In genomic region chr3:82467051-82467450, GRCh38 we compare ENCODE assay signal across 27 cellular contexts.
"Had no signal": no experiment of that assay in that cellular context is flagged by ENCODE, and none has a peak within 500 bp of the region (broad histone marks: within the 10 kb centered on the region; RNA-seq: fewer than 3 reads in every experiment).

No MANE protein-coding gene starts in this region.

- DNase-seq: natural killer cell; occipital lobe; ovary; posterior cingulate gyrus; psoas muscle; right cardiac atrium; right lobe of liver; sigmoid colon; small intestine; stimulated activated CD4-positive, alpha-beta T cell treated with anti-CD3 and anti-CD28 coated beads, Interleukin-15, amount 100 ng/mL, for 24 hours; stimulated activated CD4-positive, alpha-beta T cell treated with anti-CD3 and anti-CD28 coated beads, Interleukin-2, amount 100 ng/mL, for 24 hours; stimulated activated CD4-positive, alpha-beta T cell treated with anti-CD3 and anti-CD28 coated beads, Interleukin-2, amount 100 ng/mL, for 48 hours; stimulated activated CD4-positive, alpha-beta T cell treated with anti-CD3 and anti-CD28 coated beads, Interleukin-4, amount 100 ng/mL, for 24 hours; stimulated activated naive B cell treated with anti-CD40 and anti-IgM and Interleukin-4, amounts not matched to agents 10 μg/mL and 1 μg/mL and 100 μg/mL, for 72 hours; stimulated activated naive CD4-positive, alpha-beta T cell treated with Interleukin-2 at 50 U/mL for 16 hours; stomach; tibial artery; transverse colon; upper lobe of right lung; uterus had no signal

- H3K4me2 ChIP-seq: neural progenitor cell had no signal

- H3K36me3 ChIP-seq: neural progenitor cell, ovary, right lobe of liver, sigmoid colon, stomach, tibial artery, transverse colon, upper lobe of right lung, uterus had no signal

- H3K27me3 ChIP-seq: neural progenitor cell, ovary, right lobe of liver, sigmoid colon, stomach, tibial artery, transverse colon, upper lobe of right lung, uterus had no signal

- H3K36me3 Mint-ChIP-seq: natural killer cell; neural progenitor cell; stimulated activated effector memory CD8-positive, alpha-beta T cell treated with anti-CD3 and anti-CD28 coated beads, Interleukin-12 subunit alpha, Interleukin-12 subunit beta, amount 100 ng/mL, for 72 hours; stimulated activated naive B cell treated with anti-CD40 and anti-IgM and Interleukin-4, amounts not matched to agents 10 μg/mL and 1 μg/mL and 100 μg/mL, for 72 hours; type B pancreatic cell had no signal

- H3K4me1 Mint-ChIP-seq: natural killer cell; nephron; neural progenitor cell; stimulated activated effector memory CD8-positive, alpha-beta T cell treated with anti-CD3 and anti-CD28 coated beads, Interleukin-12 subunit alpha, Interleukin-12 subunit beta, amount 100 ng/mL, for 72 hours; stimulated activated naive B cell treated with anti-CD40 and anti-IgM and Interleukin-4, amounts not matched to agents 10 μg/mL and 1 μg/mL and 100 μg/mL, for 72 hours had no signal

- H3K79me2 ChIP-seq: parathyroid adenoma had no signal

- H3K9me3 ChIP-seq: ovary, psoas muscle, right lobe of liver, sigmoid colon, stomach, tibial artery, upper lobe of right lung, uterus had no signal

- H3K27ac Mint-ChIP-seq: natural killer cell; nephron; neural progenitor cell; progenitor cell of endocrine pancreas; stimulated activated effector memory CD8-positive, alpha-beta T cell treated with anti-CD3 and anti-CD28 coated beads, Interleukin-12 subunit alpha, Interleukin-12 subunit beta, amount 100 ng/mL, for 72 hours; stimulated activated naive B cell treated with anti-CD40 and anti-IgM and Interleukin-4, amounts not matched to agents 10 μg/mL and 1 μg/mL and 100 μg/mL, for 72 hours; stimulated activated naive CD8-positive, alpha-beta T cell treated with anti-CD3 and anti-CD28 coated beads, Interleukin-15, Interleukin-2, amounts not matched to agents 100 ng/mL and 50 ng/mL, for 24 hours; type B pancreatic cell had no signal

- H3K27me3 Mint-ChIP-seq: progenitor cell of endocrine pancreas; stimulated activated naive B cell treated with anti-CD40 and anti-IgM and Interleukin-4, amounts not matched to agents 10 μg/mL and 1 μg/mL and 100 μg/mL, for 72 hours; stimulated activated naive CD8-positive, alpha-beta T cell treated with anti-CD3 and anti-CD28 coated beads, Interleukin-15, Interleukin-2, amounts not matched to agents 100 ng/mL and 50 ng/mL, for 24 hours; type B pancreatic cell had no signal

- H3K9ac ChIP-seq: neural progenitor cell, parathyroid adenoma had no signal

- H2AFZ ChIP-seq: neural progenitor cell, parathyroid adenoma had no signal

- H3K27ac ChIP-seq: neural progenitor cell, ovary, parathyroid adenoma, psoas muscle, right lobe of liver, sigmoid colon, stomach, tibial artery, transverse colon, upper lobe of right lung, uterus had no signal

- H3K4me1 ChIP-seq: neural progenitor cell, parathyroid adenoma, psoas muscle, sigmoid colon, tibial artery, transverse colon, upper lobe of right lung, uterus had no signal

- H3K9me3 Mint-ChIP-seq: nephron; neural progenitor cell; stimulated activated naive B cell treated with anti-CD40 and anti-IgM and Interleukin-4, amounts not matched to agents 10 μg/mL and 1 μg/mL and 100 μg/mL, for 72 hours; type B pancreatic cell had no signal

- H3K4me3 Mint-ChIP-seq: natural killer cell; nephron; neural progenitor cell; stimulated activated effector memory CD8-positive, alpha-beta T cell treated with anti-CD3 and anti-CD28 coated beads, Interleukin-12 subunit alpha, Interleukin-12 subunit beta, amount 100 ng/mL, for 72 hours; stimulated activated naive B cell treated with anti-CD40 and anti-IgM and Interleukin-4, amounts not matched to agents 10 μg/mL and 1 μg/mL and 100 μg/mL, for 72 hours; stimulated activated naive CD8-positive, alpha-beta T cell treated with anti-CD3 and anti-CD28 coated beads, Interleukin-15, Interleukin-2, amounts not matched to agents 100 ng/mL and 50 ng/mL, for 24 hours; type B pancreatic cell had no signal

- H3K4me3 ChIP-seq: neural progenitor cell, ovary, psoas muscle, right lobe of liver, sigmoid colon, stomach, tibial artery, transverse colon, upper lobe of right lung, uterus had no signal
